In genomic region chr21:17578162-17578561, GRCh38 we compare ENCODE assay signal across 12 cellular contexts. TPM values are rescaled to one million over a fixed set of nuclear protein-coding genes. Genes with fewer than 3 reads are reported as not detected.
A peak's percentile ranks its signal among the peaks of the same experiment; 100 is the strongest.
DNase-seq lines count a peak whose midpoint lies in the region; ATAC-seq and TF ChIP-seq lines count a peak whose summit lies in the region.
"Had no signal": no experiment of that assay in that cellular context is flagged by ENCODE, and none has a peak within 500 bp of the region (broad histone marks: within the 10 kb centered on the region; RNA-seq: fewer than 3 reads in every experiment).

No MANE protein-coding gene starts in this region.

- TF ChIP-seq POLR2A in testis (IDR thresholded peaks at IDR 0.05) (no peak), gastroesophageal sphincter (IDR thresholded peaks at IDR 0.05) (no peak)

- H3K9me3 ChIP-seq in testis (no peaks in the 10 kb centered on the region), gastroesophageal sphincter (no peaks in the 10 kb centered on the region)

- intact Hi-C loops in left colon (cut with DNase I, micrococcal nuclease): no loop called here
- intact Hi-C loops in testis (cut with DNase I; ENCODE audit: low total_unique reads): no loop called here

- no peak for TF ChIP-seq CTCF in testis (IDR thresholded peaks at IDR 0.05)
- TF ChIP-seq CTCF in gastroesophageal sphincter (IDR thresholded peaks at IDR 0.05): no peak

- peak in 2 of 3 experiments; percentile 6 to 50 for DNase-seq in NCI-H1417 (lab: John Stamatoyannopoulos, UW)
- DNase-seq in NCI-H1417 treated with DMSO at 0.1 percent for 48 hours (lab: John Stamatoyannopoulos, UW): no peak
- DNase-seq in DMS53 treated with DMSO at 0.1 percent for 48 hours (lab: John Stamatoyannopoulos, UW; ENCODE audit: unreplicated experiment): peak; percentile 2
- DNase-seq in NCI-H748 treated with DMSO at 0.1 percent for 48 hours (lab: John Stamatoyannopoulos, UW): peak; percentile 7
- DNase-seq in left colon: no peak
- no peak for DNase-seq in testis
- DNase-seq in GM19240 (ENCODE audit: insufficient read length, low spot score): no peak
- DNase-seq: CD8-positive, alpha-beta T cell; COR-L47; H7 had no signal

- H3K4me3 ChIP-seq in testis (no peak overlapping the region), gastroesophageal sphincter (no peak overlapping the region)

- no peaks in the 10 kb centered on the region for H3K27me3 ChIP-seq in testis
- H3K27me3 ChIP-seq in gastroesophageal sphincter: no peaks in the 10 kb centered on the region

- ATAC-seq in left colon (peak; percentile 50), gastroesophageal sphincter (no peak)
- ATAC-seq: CD8-positive, alpha-beta T cell had no signal

- H3K4me1 ChIP-seq in testis (peaks cover 6% of the 10 kb centered on the region), gastroesophageal sphincter (no peaks in the 10 kb centered on the region)

- no peak for TF ChIP-seq EP300 in gastroesophageal sphincter (IDR thresholded peaks at IDR 0.05)

- H3K27ac ChIP-seq in testis (no peak overlapping the region), gastroesophageal sphincter (no peak overlapping the region)
- H3K27ac ChIP-seq: 22Rv1 had no signal

- WGBS in testis, 2 donors: 91 to 97% methylated on average over 2 of the region's 2 CpGs
- WGBS in gastroesophageal sphincter (ENCODE audit: low coverage in 1 of 2), 2 donors: 85 to 90% methylated on average over 2 of the region's 2 CpGs

- H3K36me3 ChIP-seq in testis (ENCODE audit: low read depth, missing control alignments) (no peaks in the 10 kb centered on the region), gastroesophageal sphincter (no peaks in the 10 kb centered on the region)

RNA-seq across cellular contexts. Expression of gene BTG3, which starts 34.5 kb away (rescaled TPM):
- 10 to 100 TPM; 21.6 to 25.2 TPM for total RNA-seq in left colon
- total RNA-seq in testis: 100 to 1,000 TPM; 221 to 265 TPM
- 83.3 TPM for polyA plus RNA-seq in testis (ENCODE audit: insufficient read depth, low read depth, low replicate concordance)
- 10 to 100 TPM; 23.1 to 52.0 (median 38.8) TPM for total RNA-seq in gastroesophageal sphincter

Comparison
In these comparisons a context has a peak if more than half of its experiments do, and no peak if none do; other contexts are left out.
1. DNase-seq: peak in NCI-H1417 (2 of 3), DMS53 treated with DMSO at 0.1 percent for 48 hours (single experiment) and NCI-H748 treated with DMSO at 0.1 percent for 48 hours (single experiment); none in NCI-H1417 treated with DMSO at 0.1 percent for 48 hours (single experiment), left colon (0 of 2), testis (single experiment) and GM19240 (single experiment).
2. RNA of gene BTG3, which starts 34.5 kb away (total RNA-seq): 221 to 265 TPM in testis; 23.1 to 52.0 TPM in gastroesophageal sphincter and 21.6 to 25.2 TPM in left colon; every median in the first group is over 4 times any median in the second.